ENCODE assay signal across 22 cellular contexts in genomic region chr5:23991406-23991805, GRCh38.
"Had no signal": no experiment of that assay in that cellular context is flagged by ENCODE, and none has a peak within 500 bp of the region (broad histone marks: within the 10 kb centered on the region; RNA-seq: fewer than 3 reads in every experiment).

No MANE protein-coding gene starts in this region.

- FAIRE-seq: bronchial epithelial cell had no signal

- H3K27ac ChIP-seq: colonic mucosa, heart left ventricle, neutrophil, ovary, prostate gland, spleen, testis, vagina had no signal

- H3K36me3 ChIP-seq: colonic mucosa, heart left ventricle, neutrophil, ovary, prostate gland, spleen, vagina had no signal

- H3K4me1 ChIP-seq: colonic mucosa, heart left ventricle, prostate gland, spleen, testis, vagina had no signal

- H3K4me3 ChIP-seq: colonic mucosa, heart left ventricle, ovary, prostate gland, spleen, testis, vagina had no signal

- H3K9me3 ChIP-seq: colonic mucosa, neutrophil, ovary, prostate gland, testis, vagina had no signal

- DNase-seq: activated B cell treated with CpG ODN at 0.5 μM for 24 hours; activated CD4-positive, alpha-beta T cell treated with anti-CD3 and anti-CD28 coated beads for 36 hours; activated CD4-positive, alpha-beta T cell treated with anti-CD3 and anti-CD28 coated beads, Interleukin-2, amount 50 U/mL, for 4 hours; activated CD8-positive, alpha-beta memory T cell treated with anti-CD3 and anti-CD28 coated beads for 24 hours; activated CD8-positive, alpha-beta memory T cell treated with anti-CD3 and anti-CD28 coated beads, Interleukin-2, amount 50 U/mL, for 4 hours; activated naive CD4-positive, alpha-beta T cell; activated T-cell treated with anti-CD3 and anti-CD28 coated beads, Interleukin-2, amount 50 U/mL, for 24 hours; colonic mucosa; endodermal cell; heart left ventricle; islet precursor cell; left cardiac atrium; ovary; spleen; stimulated activated CD4-positive, alpha-beta T cell treated with anti-CD3 and anti-CD28 coated beads, Interleukin-4, amount 100 ng/mL, for 1 hour; stimulated activated naive CD4-positive, alpha-beta T cell; testis had no signal

- ATAC-seq: activated CD4-positive, alpha-beta T cell treated with anti-CD3 and anti-CD28 coated beads for 36 hours; heart left ventricle; left cardiac atrium; natural killer cell treated with Interleukin-12 subunit alpha and Interleukin-12 subunit beta and Interleukin-15 and Interleukin-18, amount 100 ng/mL, for 72 hours had no signal

- H3K27me3 ChIP-seq: colonic mucosa, heart left ventricle, neutrophil, ovary, spleen, testis, vagina had no signal
